Comparison of ENCODE assay signal across 2 cellular contexts in genomic region chr7:5456420-5456819, GRCh38.
TF ChIP-seq lines count a peak whose summit lies in the region.

No MANE protein-coding gene starts in this region.

TF ChIP-seq in HEK293, 187 proteins besides CTCF, POLR2A, EP300 and RAD21:
- TF ChIP-seq ZNF623 (tag by site-specific recombination; IDR thresholded peaks at IDR 0.05): peak; percentile 97
- no peak for TF ChIP-seq ZNF354C (tag by site-specific recombination; IDR thresholded peaks at IDR 0.05; ENCODE audit: borderline replicate concordance, low read depth)

TF ChIP-seq in H1, 55 proteins besides CTCF, POLR2A, EP300 and RAD21:
- TF ChIP-seq KDM1A (IDR thresholded peaks at IDR 0.05; ENCODE audit: borderline replicate concordance, low read length) (0 out of 2 replicates have a peak, but pooled peaks have one; percentile 17), SIX5 (IDR thresholded peaks at IDR 0.05; ENCODE audit: low read depth, low read length) (no peak)
